8 cellular contexts compared by ENCODE assay signal in the genomic region with DNA sequence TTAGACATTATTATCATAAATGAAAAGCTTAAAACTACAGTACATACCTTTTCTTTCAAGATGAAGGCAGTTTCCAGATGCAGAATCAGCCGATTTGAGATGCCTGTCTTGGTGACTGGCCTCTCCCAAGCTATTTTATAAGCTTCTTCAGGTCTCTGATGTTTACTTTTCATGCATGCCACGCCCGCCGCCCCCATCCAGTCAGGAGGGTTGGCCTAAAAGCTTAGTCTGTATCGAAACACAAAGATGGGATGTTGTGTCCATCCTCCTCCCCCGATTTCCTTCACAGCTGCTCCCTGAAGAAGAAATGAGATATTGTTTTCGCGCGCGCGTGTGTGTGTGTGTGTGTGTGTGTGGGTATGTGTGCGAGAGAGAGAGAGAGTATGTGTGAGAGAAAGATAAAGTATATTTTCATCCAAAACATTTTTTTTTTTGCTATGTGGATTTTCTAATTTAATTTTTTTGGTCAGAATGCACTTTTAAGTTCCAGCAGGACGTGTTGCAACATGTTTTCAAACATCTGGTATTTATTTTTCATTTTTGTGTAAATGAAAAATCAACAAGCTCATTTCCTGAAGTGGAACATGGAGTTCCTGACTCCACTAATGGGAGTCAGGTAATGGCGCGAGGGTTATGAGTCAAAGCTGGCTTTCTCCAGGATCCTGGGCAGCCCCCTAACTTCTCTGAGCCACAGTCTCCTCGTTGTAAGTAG. TPM values are rescaled to one million over a fixed set of nuclear protein-coding genes. Genes with fewer than 3 reads are reported as not detected.
A peak's percentile ranks its signal among the peaks of the same experiment; 100 is the strongest.
DNase-seq lines count a peak whose midpoint lies in the region; ATAC-seq, FAIRE-seq and TF ChIP-seq lines count a peak whose summit lies in the region.

APOD (minus strand) TSS at position 110 of the 712 bp plus-strand sequence. CDS start 4,479 bp downstream, outside the sequence.

- TF ChIP-seq EP300 in A549 (IDR thresholded peaks at IDR 0.05) (no peak), H1 (IDR thresholded peaks at IDR 0.05; ENCODE audit: borderline replicate concordance in 1 of 2, low read depth in 2 of 2, low read length in 2 of 2) (no peak)

- ATAC-seq in A549: peak in 1 of 2 experiments; percentile 57; a peak in 2 of 6 replicates
- no peak for ATAC-seq in HG03378 (IDR thresholded peaks at IDR 0.05; ENCODE audit: unreplicated experiment)
- no peak for ATAC-seq in HG03457 (IDR thresholded peaks at IDR 0.05; ENCODE audit: unreplicated experiment)
- ATAC-seq in GM18517 (IDR thresholded peaks at IDR 0.05; ENCODE audit: unreplicated experiment): no peak

- H2BK5ac ChIP-seq in H1 (ENCODE audit: low read depth, low read length): no peak within 1 kb of the TSS

- H3K23me2 ChIP-seq in H1 (ENCODE audit: low read depth, low read length): no peaks in the 10 kb centered on the region; the same call in 1 of the 2 replicates

- peak within 1 kb of the TSS; percentile 53; the same call in 1 of the 2 replicates for H2AFZ ChIP-seq in H1 (ENCODE audit: low read length)

- H3K79me1 ChIP-seq in H1 (ENCODE audit: low read depth, low read length): no peaks in the 10 kb centered on the region

- H3K9ac ChIP-seq in H1 (replicated peaks in 1 of 4; ENCODE audit: extremely low read depth in 1 of 4, low read depth in 3 of 4, low read length in 3 of 4): no peak within 1 kb of the TSS

- no peaks in the 10 kb centered on the region for H3K36me3 ChIP-seq in H1 (ENCODE audit: control insufficient read depth in 2 of 4, insufficient read depth in 4 of 4, low read length in 3 of 4)

- no peak within 1 kb of the TSS for H2BK120ac ChIP-seq in H1 (replicated peaks; ENCODE audit: low read depth, low read length)

- H3K4me3 ChIP-seq in A549 (no peak within 1 kb of the TSS), H1 (ENCODE audit: extremely low read depth in 1 of 4, insufficient read depth in 2 of 4, low read depth in 3 of 4, low read length in 4 of 4) (no peak within 1 kb of the TSS)

- H3K18ac ChIP-seq in H1 (ENCODE audit: extremely low read depth, low read length): no peak within 1 kb of the TSS

- H3K4me1 ChIP-seq in A549 (peaks cover 13% of the 10 kb centered on the region; the same call in 2 of the 3 replicates), H1 (replicated peaks in 1 of 4; ENCODE audit: control insufficient read depth in 3 of 4, insufficient read depth in 4 of 4, low read length in 3 of 4) (no peaks in the 10 kb centered on the region)

- H3K27me3 ChIP-seq in H1 (replicated peaks in 1 of 4; ENCODE audit: control insufficient read depth in 3 of 4, extremely low read depth in 1 of 4, insufficient read depth in 3 of 4, low read length in 3 of 4): no peaks in the 10 kb centered on the region

- H4K8ac ChIP-seq in H1 (ENCODE audit: extremely low read depth, insufficient read depth, low read length): no peak within 1 kb of the TSS

- H4K20me1 ChIP-seq in H1 (replicated peaks in 1 of 2; ENCODE audit: control insufficient read depth in 1 of 2, insufficient read depth in 2 of 2, low read length in 2 of 2): no peaks in the 10 kb centered on the region

- TF ChIP-seq CTCF in A549 (IDR thresholded peaks at IDR 0.05) (no peak), H1 (IDR thresholded peaks at IDR 0.05; ENCODE audit: control extremely low read depth in 1 of 3, insufficient read depth in 1 of 3, low read depth in 1 of 3, low read length in 3 of 3) (no peak)

- no peak within 1 kb of the TSS for H3K23ac ChIP-seq in H1 (ENCODE audit: insufficient read length)

- no peak within 1 kb of the TSS for H2AK5ac ChIP-seq in H1 (ENCODE audit: low read depth, low read length)

- DNase-seq in A549 (ENCODE audit: low read depth in 1 of 2, low spot score in 1 of 2) (peak in 1 of 2 experiments; percentile 25), NCI-H1105 treated with DMSO at 0.1 percent for 48 hours (lab: John Stamatoyannopoulos, UW) (peak; percentile 82), H1 (ENCODE audit: low read depth in 1 of 2, low spot score in 2 of 2) (no peak), mucosa of gallbladder (ENCODE audit: low spot score) (no peak)
- no peak for DNase-seq in activated effector memory CD4-positive, alpha-beta T cell treated with anti-CD3 and anti-CD28 coated beads, Interleukin-2, amount 50 U/mL, for 16 hours

- H3K27ac ChIP-seq in A549 (peak within 1 kb of the TSS in 1 of 2 experiments; percentile 16; a peak in 1 of 6 replicates), H1 (ENCODE audit: low read depth, low read length) (no peak within 1 kb of the TSS)

- H3K4me2 ChIP-seq in A549: peak within 1 kb of the TSS; percentile 37; the same call in 2 of the 3 replicates
- H3K4me2 ChIP-seq in H1 (ENCODE audit: insufficient read depth in 1 of 2, low read depth in 2 of 2, low read length in 2 of 2): no peak within 1 kb of the TSS

- TF ChIP-seq POLR2A in A549 (IDR thresholded peaks at IDR 0.05; ENCODE audit: low read length) (no peak), H1 (IDR thresholded peaks at IDR 0.05; ENCODE audit: control extremely low read depth in 1 of 2, low read depth in 2 of 2, low read length in 2 of 2) (no peak)

- POLR2A ChIA-PET in A549 (lab: Yijun Ruan, JAX) (no interaction called here), H1 (lab: Charles Lee; ENCODE audit: partially characterized antibody) (no interaction called here)

- no peak within 1 kb of the TSS for H3K14ac ChIP-seq in H1 (ENCODE audit: insufficient read length)

- H2BK12ac ChIP-seq in H1 (ENCODE audit: low read depth, low read length): no peak within 1 kb of the TSS

- H2BK20ac ChIP-seq in H1 (ENCODE audit: low read length): no peak within 1 kb of the TSS

- H3K4ac ChIP-seq in H1 (replicated peaks; ENCODE audit: insufficient read length, low read depth, low read length): no peak within 1 kb of the TSS

- 51% methylated on average over 16 of the region's 16 CpGs for WGBS in A549 (ENCODE audit: missing lambda C conversion rate)
- WGBS in H1 (ENCODE audit: extremely low coverage in 1 of 2, insufficient coverage in 1 of 2, insufficient read length in 1 of 2, insufficient replicate concordance in 2 of 2, low coverage in 1 of 2, low lambda C conversion rate in 2 of 2, missing lambda C conversion rate in 1 of 2), 2 experiments: 73% methylated on average over 16 of the region's 16 CpGs; no CpG with 5 or more reads in 1 of the 2 experiments

- H3K9me3 ChIP-seq in A549 (no peaks in the 10 kb centered on the region), H1 (ENCODE audit: insufficient read depth in 2 of 2, low read depth in 1 of 2, low read length in 1 of 2) (peaks cover 0 to 2% of the 10 kb centered on the region in 2 experiments; a peak in 1 of 4 replicates)

- no peaks in the 10 kb centered on the region for H3K79me2 ChIP-seq in H1 (ENCODE audit: control insufficient read depth in 1 of 2, insufficient read depth in 2 of 2, low read length in 2 of 2)

- TF ChIP-seq RAD21 in A549 (conservative IDR thresholded peaks at IDR 0.05 in 1 of 2, IDR thresholded peaks at IDR 0.05 in 1 of 2) (no peak), H1 (IDR thresholded peaks at IDR 0.05 in 1 of 2, conservative IDR thresholded peaks at IDR 0.05 in 1 of 2; ENCODE audit: low read depth in 2 of 2, low read length in 2 of 2) (no peak)

- no peak for FAIRE-seq in A549 (lab: Jason Lieb, UNC)
- FAIRE-seq in H1 (lab: Jason Lieb, UNC): no peak

- H4K91ac ChIP-seq in H1 (replicated peaks; ENCODE audit: insufficient read length, low read length): no peak within 1 kb of the TSS

- no peak within 1 kb of the TSS for H4K5ac ChIP-seq in H1 (ENCODE audit: insufficient read length, low read depth, low read length)

- no peak within 1 kb of the TSS for H2BK15ac ChIP-seq in H1 (ENCODE audit: low read length)

- CTCF ChIA-PET in A549 (lab: Yijun Ruan, JAX) (interaction anchor here (0.7 to 1.6 kb wide), 2 partner anchors 17 to 324 kb away, joined by 3 read pairs; no protein-coding TSS in a partner anchor), H1 (lab: Charles Lee; ENCODE audit: partially characterized antibody) (interaction anchor here (0.7 to 2.4 kb wide), 10 partner anchors 10 to 313 kb away, joined by 3 to 8 read pairs (median 3); no protein-coding TSS in a partner anchor)

- peak within 1 kb of the TSS; percentile 42 for H3K56ac ChIP-seq in H1 (replicated peaks; ENCODE audit: insufficient read length, low read depth, low read length)

TF ChIP-seq in A549, 52 proteins besides CTCF, POLR2A, EP300 and RAD21 (continues in another document):
- TF ChIP-seq EHF (CRISPR knock-in tag; IDR thresholded peaks at IDR 0.05) (no peak), HOXA7 (CRISPR knock-in tag; IDR thresholded peaks at IDR 0.05) (no peak), SMC3 (IDR thresholded peaks at IDR 0.05) (no peak), NFE2L2 (conservative IDR thresholded peaks at IDR 0.05; ENCODE audit: low read length) (no peak), RCOR1 (IDR thresholded peaks at IDR 0.05; ENCODE audit: low read depth, low read length) (no peak)
- TF ChIP-seq, protein P1, sequence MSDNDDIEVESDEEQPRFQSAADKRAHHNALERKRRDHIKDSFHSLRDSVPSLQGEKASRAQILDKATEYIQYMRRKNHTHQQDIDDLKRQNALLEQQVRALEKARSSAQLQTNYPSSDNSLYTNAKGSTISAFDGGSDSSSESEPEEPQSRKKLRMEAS (IDR thresholded peaks at IDR 0.05): no peak

TF ChIP-seq in H1, 55 proteins besides CTCF, POLR2A, EP300 and RAD21:
- no peak for TF ChIP-seq SAP30 (IDR thresholded peaks at IDR 0.05; ENCODE audit: insufficient read depth, insufficient replicate concordance, low read length)

RNA-seq across cellular contexts. Expression of gene APOD, which starts in this region (rescaled TPM):
- polyA plus RNA-seq in A549 (2011; rRNA removed) (2.8 and 3.1 TPM in 2 replicates), A549 (2017; fragmentation: RNase III; extraction: RNeasy Plus Mini Kit Qiagen cat#74134 plus additional on column Dnase treatment) (0.15 to 0.36 TPM (median 0.28 TPM) in 3 replicates), H1 (2011; rRNA removed) (not detected in 2 replicates)
- polyA plus RNA-seq in A549 (2012; cell fraction: cytosol; rRNA removed): 0.25 and 0.34 TPM in 2 replicates
- 0.14 and 0.58 TPM in 2 replicates for polyA plus RNA-seq in A549 (2012; cell fraction: nucleus; rRNA removed)
- 2.7 and 3.6 TPM in 2 replicates for polyA minus RNA-seq in A549 (2011; rRNA and poly(A)+ RNA removed)
- not detected in 2 replicates for total RNA-seq in H1 (2021; fragmentation: NEBNext Ultra II Directional; extraction: Animal tissue kit (Norgen Biotek cat#: 25700))
- not detected for polyA plus RNA-seq in H1 (2011; cell fraction: cytosol; rRNA removed)
- polyA plus RNA-seq in H1 (2011; cell fraction: nucleus; rRNA removed): not detected
- not detected in 4 replicates for polyA plus RNA-seq in H1 (2012, experiment 1 of 2)
- not detected for polyA plus RNA-seq in H1 (2012, experiment 2 of 2)
- 0.12 TPM for polyA plus RNA-seq in H1 (2013, experiment 1 of 2)
- 0.26 TPM for polyA plus RNA-seq in H1 (2013, experiment 2 of 2)
- 0.20 TPM in 1 of 2 replicates, not detected in the other for polyA minus RNA-seq in H1 (2011; rRNA and poly(A)+ RNA removed)
- polyA minus RNA-seq in H1 (2011; cell fraction: cytosol; rRNA and poly(A)+ RNA removed): not detected
- polyA minus RNA-seq in H1 (2011; cell fraction: nucleus; rRNA and poly(A)+ RNA removed): not detected
- 51.8 TPM for total RNA-seq in mucosa of gallbladder

Comparison
In these comparisons a context has a peak if more than half of its experiments do, and no peak if none do; other contexts are left out.
1. RNA of gene APOD (total RNA-seq): 51.8 TPM in mucosa of gallbladder (single experiment); not detected in H1; every median in the first group is over 10 times any median in the second.